In genomic region chr6:130282234-130282995, GRCh38 we compare ENCODE assay signal across 8 cellular contexts. TPM values are rescaled to one million over a fixed set of nuclear protein-coding genes. Genes with fewer than 3 reads are reported as not detected.
DNase-seq lines count a peak whose midpoint lies in the region; ATAC-seq and TF ChIP-seq lines count a peak whose summit lies in the region.

No MANE protein-coding gene starts in this region.

- intact Hi-C loops in activated CD4-positive, alpha-beta memory T cell treated with anti-CD3 and anti-CD28 coated beads for 36 hours (cut with micrococcal nuclease): loop anchor here (1.0 to 2.0 kb wide), 3 partner anchors 148 to 236 kb away; no protein-coding TSS in a partner anchor
- intact Hi-C loops in heart left ventricle (cut with DNase I): no loop called here
- intact Hi-C loops in dorsolateral prefrontal cortex (cut with DNase I): no loop called here

- CTCF ChIA-PET in activated CD4-positive, alpha-beta memory T cell treated with anti-CD3 and anti-CD28 coated beads, Interleukin-2, amount 10 ng/mL, durations not matched to agents 7 days and 5 days (lab: Charles Lee): interaction anchor here (0.6 to 2.4 kb wide), 46 partner anchors 9 to 591 kb away, joined by 3 to 24 read pairs (median 4); partner anchors contain the start of gene SAMD3
- CTCF ChIA-PET in activated CD4-positive, alpha-beta memory T cell treated with anti-CD3 and anti-CD28 coated beads for 36 hours (lab: Charles Lee): interaction anchor here (0.5 to 2.3 kb wide), 27 partner anchors 12 to 248 kb away, joined by 3 to 13 read pairs (median 3); no protein-coding TSS in a partner anchor

- H3K36me3 ChIP-seq in heart left ventricle: no peaks in the 10 kb centered on the region

- H3K27ac Mint-ChIP-seq in activated CD4-positive, alpha-beta memory T cell treated with anti-CD3 and anti-CD28 coated beads, Interleukin-2, amount 10 ng/mL, durations not matched to agents 7 days and 5 days: peak overlapping the region; percentile 12
- no peak overlapping the region for H3K27ac Mint-ChIP-seq in activated CD4-positive, alpha-beta memory T cell treated with anti-CD3 and anti-CD28 coated beads for 36 hours

- H3K4me1 ChIP-seq in heart left ventricle: no peaks in the 10 kb centered on the region

- no peak overlapping the region for H3K4me3 Mint-ChIP-seq in activated CD4-positive, alpha-beta memory T cell treated with anti-CD3 and anti-CD28 coated beads, Interleukin-2, amount 10 ng/mL, durations not matched to agents 7 days and 5 days
- no peak overlapping the region for H3K4me3 Mint-ChIP-seq in activated CD4-positive, alpha-beta memory T cell treated with anti-CD3 and anti-CD28 coated beads for 36 hours

- H3K27me3 ChIP-seq in heart left ventricle: no peaks in the 10 kb centered on the region
- H3K27me3 ChIP-seq in dorsolateral prefrontal cortex: no peaks in the 10 kb centered on the region

- WGBS in heart left ventricle, 4 donors: 85 to 88% (median 86%) methylated on average over 2 of the region's 2 CpGs

- peaks cover 7% of the 10 kb centered on the region for H3K9me3 Mint-ChIP-seq in activated CD4-positive, alpha-beta memory T cell treated with anti-CD3 and anti-CD28 coated beads, Interleukin-2, amount 10 ng/mL, durations not matched to agents 7 days and 5 days
- H3K9me3 Mint-ChIP-seq in activated CD4-positive, alpha-beta memory T cell treated with anti-CD3 and anti-CD28 coated beads for 36 hours: peaks cover 2% of the 10 kb centered on the region

- peaks cover 0 to 3% (median 0%) of the 10 kb centered on the region in 12 donors for H3K9me3 ChIP-seq in heart left ventricle

- peaks cover 12% of the 10 kb centered on the region for H3K4me1 Mint-ChIP-seq in activated CD4-positive, alpha-beta memory T cell treated with anti-CD3 and anti-CD28 coated beads, Interleukin-2, amount 10 ng/mL, durations not matched to agents 7 days and 5 days
- peaks cover 4% of the 10 kb centered on the region for H3K4me1 Mint-ChIP-seq in activated CD4-positive, alpha-beta memory T cell treated with anti-CD3 and anti-CD28 coated beads for 36 hours (ENCODE audit: low read depth)

- no peak overlapping the region for H3K27ac ChIP-seq in heart left ventricle
- no peak overlapping the region for H3K27ac ChIP-seq in dorsolateral prefrontal cortex

- H3K4me3 ChIP-seq in heart left ventricle (no peak overlapping the region), dorsolateral prefrontal cortex (no peak overlapping the region)

- H3K36me3 Mint-ChIP-seq in activated CD4-positive, alpha-beta memory T cell treated with anti-CD3 and anti-CD28 coated beads, Interleukin-2, amount 10 ng/mL, durations not matched to agents 7 days and 5 days (ENCODE audit: low read depth): peaks cover 11% of the 10 kb centered on the region
- no peaks in the 10 kb centered on the region for H3K36me3 Mint-ChIP-seq in activated CD4-positive, alpha-beta memory T cell treated with anti-CD3 and anti-CD28 coated beads for 36 hours

- no peak for TF ChIP-seq POLR2A in heart left ventricle (IDR thresholded peaks at IDR 0.05)

- peak; percentile 37 for DNase-seq in activated CD4-positive, alpha-beta memory T cell treated with anti-CD3 and anti-CD28 coated beads, Interleukin-2, amount 10 ng/mL, durations not matched to agents 7 days and 5 days
- DNase-seq in activated CD4-positive, alpha-beta memory T cell treated with anti-CD3 and anti-CD28 coated beads for 36 hours: no peak
- DNase-seq in T follicular helper cell (ENCODE audit: low read depth) (peak; percentile 7), islet precursor cell (peak; percentile 47), UCSD-AML1 (lab: John Stamatoyannopoulos, UW; ENCODE audit: unreplicated experiment) (no peak), heart left ventricle (no peak), dorsolateral prefrontal cortex (no peak)

- H3K27me3 Mint-ChIP-seq in activated CD4-positive, alpha-beta memory T cell treated with anti-CD3 and anti-CD28 coated beads, Interleukin-2, amount 10 ng/mL, durations not matched to agents 7 days and 5 days: no peaks in the 10 kb centered on the region
- no peaks in the 10 kb centered on the region for H3K27me3 Mint-ChIP-seq in activated CD4-positive, alpha-beta memory T cell treated with anti-CD3 and anti-CD28 coated beads for 36 hours

- POLR2A ChIA-PET in activated CD4-positive, alpha-beta memory T cell treated with anti-CD3 and anti-CD28 coated beads, Interleukin-2, amount 10 ng/mL, durations not matched to agents 7 days and 5 days (lab: Charles Lee): interaction anchor here (1.0 to 1.4 kb wide), 4 partner anchors 14 to 207 kb away, joined by 3 to 5 read pairs (median 3); partner anchors contain the start of gene SAMD3
- POLR2A ChIA-PET in activated CD4-positive, alpha-beta memory T cell treated with anti-CD3 and anti-CD28 coated beads for 36 hours (lab: Charles Lee): no interaction called here

- ATAC-seq in HG02870 (IDR thresholded peaks at IDR 0.05; ENCODE audit: unreplicated experiment) (peak; percentile 91), heart left ventricle (no peak)

- TF ChIP-seq CTCF in heart left ventricle (IDR thresholded peaks at IDR 0.05) (peak in 3 of 12 donors; percentile 11 to 30 (median 16)), dorsolateral prefrontal cortex (IDR thresholded peaks at IDR 0.05 in 54 of 56, conservative IDR thresholded peaks at IDR 0.05 in 2 of 56; ENCODE audit: low read depth in 1 of 56, partially characterized antibody in 56 of 56) (no peak)

RNA-seq across cellular contexts. Expression of gene SAMD3, which starts 59.7 kb away (rescaled TPM):
- 10 to 100 TPM; 70.5 to 79.7 TPM for total RNA-seq in activated CD4-positive, alpha-beta memory T cell treated with anti-CD3 and anti-CD28 coated beads, Interleukin-2, amount 10 ng/mL, durations not matched to agents 7 days and 5 days
- 1 to 10 TPM; 3.7 to 3.8 TPM for total RNA-seq in activated CD4-positive, alpha-beta memory T cell treated with anti-CD3 and anti-CD28 coated beads for 36 hours
- 1 to 10 TPM in 2 of 9 donors, under 1 TPM in 4, not detected in 3; 0.18 to 4.2 (median 0.74) TPM for total RNA-seq in heart left ventricle
- under 1 TPM in 1 of 2 donors, not detected in 1; 0.06 TPM for polyA plus RNA-seq in heart left ventricle
- 1 to 10 TPM in 65 of 120 experiments, under 1 TPM in 34, not detected in 21; 0.29 to 4.3 (median 1.4) TPM for total RNA-seq in dorsolateral prefrontal cortex

Comparison
In these comparisons a context has a peak if more than half of its experiments do, and no peak if none do; other contexts are left out.
1. DNase-seq: peak in activated CD4-positive, alpha-beta memory T cell treated with anti-CD3 and anti-CD28 coated beads, Interleukin-2, amount 10 ng/mL, durations not matched to agents 7 days and 5 days (single experiment), T follicular helper cell (single experiment) and islet precursor cell (single experiment); none in activated CD4-positive, alpha-beta memory T cell treated with anti-CD3 and anti-CD28 coated beads for 36 hours (single experiment), UCSD-AML1 (single experiment), heart left ventricle (0 of 5) and dorsolateral prefrontal cortex (0 of 10).
2. RNA of gene SAMD3, which starts 59.7 kb away (total RNA-seq): 70.5 to 79.7 TPM in activated CD4-positive, alpha-beta memory T cell treated with anti-CD3 and anti-CD28 coated beads, Interleukin-2, amount 10 ng/mL, durations not matched to agents 7 days and 5 days; 3.7 to 3.8 TPM in activated CD4-positive, alpha-beta memory T cell treated with anti-CD3 and anti-CD28 coated beads for 36 hours, 0.29 to 4.3 TPM in dorsolateral prefrontal cortex and 0.18 to 4.2 TPM in heart left ventricle; every median in the first group is over 10 times any median in the second.